In genomic region chr12:16347391-16348298, GRCh38 we compare ENCODE assay signal across 8 cellular contexts. TPM values are rescaled to one million over a fixed set of nuclear protein-coding genes. Genes with fewer than 3 reads are reported as not detected.
DNase-seq lines count a peak whose midpoint lies in the region; ATAC-seq, FAIRE-seq and TF ChIP-seq lines count a peak whose summit lies in the region.

Gene MGST1 (plus strand): TSS chr12:16347645. CDS start chr12:16354253, 6,608 bp downstream.

- H3K36me3 Mint-ChIP-seq in stimulated activated naive B cell treated with anti-CD40 and anti-IgM and Interleukin-4, amounts not matched to agents 10 μg/mL and 1 μg/mL and 100 μg/mL, for 72 hours = no peaks in the 10 kb centered on the region
- H3K36me3 Mint-ChIP-seq in CD8-positive, alpha-beta memory T cell = no peaks in the 10 kb centered on the region

- peak within 1 kb of the TSS; percentile 71 to 82 for H3K27ac ChIP-seq in kidney (ENCODE audit: low read depth in 2 of 2, low read length in 2 of 2)
- H3K27ac ChIP-seq in CD8-positive, alpha-beta memory T cell (ENCODE audit: low read depth, low read length) = no peak within 1 kb of the TSS

- DNase-seq in GM03348 (ENCODE audit: low spot score) (peak; percentile 75), NCI-H510A (lab: John Stamatoyannopoulos, UW) (peak; percentile 79), cardiac fibroblast (ENCODE audit: low read depth in 2 of 2) (peak; percentile 74 to 82), kidney (no peak), activated T-cell treated with anti-CD3 and anti-CD28 coated beads for 4 hours (no peak)
- no peak for DNase-seq in stimulated activated naive B cell treated with anti-CD40 and anti-IgM and Interleukin-4, amounts not matched to agents 10 μg/mL and 1 μg/mL and 100 μg/mL, for 72 hours
- no peak for DNase-seq in CD8-positive, alpha-beta memory T cell

- CTCF ChIA-PET in CD8-positive, alpha-beta memory T cell (lab: Charles Lee) = no interaction called here

- H3K9ac ChIP-seq in kidney (ENCODE audit: low read length in 2 of 2) = peak within 1 kb of the TSS; percentile 33 to 85

- POLR2A ChIA-PET in CD8-positive, alpha-beta memory T cell (lab: Charles Lee) = no interaction called here

- no peak for TF ChIP-seq CTCF in cardiac fibroblast (IDR thresholded peaks at IDR 0.05; ENCODE audit: low read depth, low read length)
- TF ChIP-seq CTCF in kidney (IDR thresholded peaks at IDR 0.05; ENCODE audit: borderline replicate concordance, extremely low read depth, insufficient read depth) = no peak

- H3K4me3 ChIP-seq in cardiac fibroblast (replicated peaks in 1 of 2; ENCODE audit: low read depth in 2 of 2, low read length in 2 of 2) = peak within 1 kb of the TSS; percentile 62 to 72
- peak within 1 kb of the TSS; percentile 51 to 68 for H3K4me3 ChIP-seq in kidney (ENCODE audit: low read length in 2 of 2)
- H3K4me3 ChIP-seq in CD8-positive, alpha-beta memory T cell (ENCODE audit: low read length) = no peak within 1 kb of the TSS

- peaks cover 0 to 11% of the 10 kb centered on the region in 2 donors for H3K4me1 Mint-ChIP-seq in stimulated activated naive B cell treated with anti-CD40 and anti-IgM and Interleukin-4, amounts not matched to agents 10 μg/mL and 1 μg/mL and 100 μg/mL, for 72 hours
- H3K4me1 Mint-ChIP-seq in CD8-positive, alpha-beta memory T cell = no peaks in the 10 kb centered on the region

- ATAC-seq in HG02678 (IDR thresholded peaks at IDR 0.05; ENCODE audit: unreplicated experiment) = peak; percentile 74
- ATAC-seq in stimulated activated naive B cell treated with anti-CD40 and anti-IgM and Interleukin-4, amounts not matched to agents 10 μg/mL and 1 μg/mL and 100 μg/mL, for 72 hours (replicated peaks) = peak; percentile 33 to 55

- peaks cover 13 to 17% of the 10 kb centered on the region in 2 donors for H3K27me3 Mint-ChIP-seq in stimulated activated naive B cell treated with anti-CD40 and anti-IgM and Interleukin-4, amounts not matched to agents 10 μg/mL and 1 μg/mL and 100 μg/mL, for 72 hours
- H3K27me3 Mint-ChIP-seq in CD8-positive, alpha-beta memory T cell = peaks cover 0 to 5% of the 10 kb centered on the region in 2 donors

- H3K4me1 ChIP-seq in kidney (ENCODE audit: control insufficient read depth in 1 of 2, insufficient read depth in 1 of 2, low read depth in 1 of 2, low read length in 2 of 2) = no peaks in the 10 kb centered on the region
- H3K4me1 ChIP-seq in CD8-positive, alpha-beta memory T cell (ENCODE audit: insufficient read depth, low read length) = no peaks in the 10 kb centered on the region

- no peaks in the 10 kb centered on the region for H3K27me3 ChIP-seq in CD8-positive, alpha-beta memory T cell (ENCODE audit: insufficient read depth, low read length, poor library complexity, severe bottlenecking)

- intact Hi-C loops in kidney (cut with DNase I) = no loop called here

- no peak within 1 kb of the TSS for H3K27ac Mint-ChIP-seq in stimulated activated naive B cell treated with anti-CD40 and anti-IgM and Interleukin-4, amounts not matched to agents 10 μg/mL and 1 μg/mL and 100 μg/mL, for 72 hours
- no peak within 1 kb of the TSS for H3K27ac Mint-ChIP-seq in CD8-positive, alpha-beta memory T cell

- peak within 1 kb of the TSS in 1 of 2 donors; percentile 59 for H3K4me3 Mint-ChIP-seq in stimulated activated naive B cell treated with anti-CD40 and anti-IgM and Interleukin-4, amounts not matched to agents 10 μg/mL and 1 μg/mL and 100 μg/mL, for 72 hours
- H3K4me3 Mint-ChIP-seq in CD8-positive, alpha-beta memory T cell = no peak within 1 kb of the TSS

- FAIRE-seq in kidney (lab: Jason Lieb, UNC) = no peak

- H3K36me3 ChIP-seq in kidney (ENCODE audit: control insufficient read depth in 1 of 2, insufficient read depth in 2 of 2, low read length in 2 of 2) = no peaks in the 10 kb centered on the region
- H3K36me3 ChIP-seq in CD8-positive, alpha-beta memory T cell (ENCODE audit: insufficient read depth, low read length) = no peaks in the 10 kb centered on the region

- no peaks in the 10 kb centered on the region for H3K9me3 ChIP-seq in kidney (ENCODE audit: control insufficient read depth in 1 of 2, low read length in 2 of 2)
- no peaks in the 10 kb centered on the region for H3K9me3 ChIP-seq in CD8-positive, alpha-beta memory T cell (ENCODE audit: low read length)

- no peaks in the 10 kb centered on the region for H3K9me3 Mint-ChIP-seq in stimulated activated naive B cell treated with anti-CD40 and anti-IgM and Interleukin-4, amounts not matched to agents 10 μg/mL and 1 μg/mL and 100 μg/mL, for 72 hours
- H3K9me3 Mint-ChIP-seq in CD8-positive, alpha-beta memory T cell = peaks cover 0 to 15% (median 2%) of the 10 kb centered on the region in 5 donors

RNA-seq across cellular contexts. Expression of gene MGST1, which starts in this region (rescaled TPM):
- 98.6 TPM for total RNA-seq in kidney
- 350 TPM for polyA plus RNA-seq in kidney (ENCODE audit: insufficient read depth, low read depth, low replicate concordance)
- total RNA-seq in CD8-positive, alpha-beta memory T cell = under 1 TPM; 0.24 to 0.33 TPM
- not detected for polyA plus RNA-seq in CD8-positive, alpha-beta memory T cell

Comparison
In these comparisons a context has a peak if more than half of its experiments do, and no peak if none do; other contexts are left out.
1. RNA of gene MGST1 (total RNA-seq): 98.6 TPM in kidney (single experiment); 0.24 to 0.33 TPM in CD8-positive, alpha-beta memory T cell; every median in the first group is over 10 times any median in the second.
2. RNA of gene MGST1 (polyA plus RNA-seq): 350 TPM in kidney (single experiment); not detected in CD8-positive, alpha-beta memory T cell (single experiment); every median in the first group is over 100 times any median in the second.
3. DNase-seq: peak in GM03348 (single experiment), NCI-H510A (single experiment) and cardiac fibroblast (2 of 2); none in kidney (single experiment), stimulated activated naive B cell treated with anti-CD40 and anti-IgM and Interleukin-4, amounts not matched to agents 10 μg/mL and 1 μg/mL and 100 μg/mL, for 72 hours (single experiment), activated T-cell treated with anti-CD3 and anti-CD28 coated beads for 4 hours (single experiment) and CD8-positive, alpha-beta memory T cell (0 of 5).